ENCODE assay signal across 8 cellular contexts in the genomic region with DNA sequence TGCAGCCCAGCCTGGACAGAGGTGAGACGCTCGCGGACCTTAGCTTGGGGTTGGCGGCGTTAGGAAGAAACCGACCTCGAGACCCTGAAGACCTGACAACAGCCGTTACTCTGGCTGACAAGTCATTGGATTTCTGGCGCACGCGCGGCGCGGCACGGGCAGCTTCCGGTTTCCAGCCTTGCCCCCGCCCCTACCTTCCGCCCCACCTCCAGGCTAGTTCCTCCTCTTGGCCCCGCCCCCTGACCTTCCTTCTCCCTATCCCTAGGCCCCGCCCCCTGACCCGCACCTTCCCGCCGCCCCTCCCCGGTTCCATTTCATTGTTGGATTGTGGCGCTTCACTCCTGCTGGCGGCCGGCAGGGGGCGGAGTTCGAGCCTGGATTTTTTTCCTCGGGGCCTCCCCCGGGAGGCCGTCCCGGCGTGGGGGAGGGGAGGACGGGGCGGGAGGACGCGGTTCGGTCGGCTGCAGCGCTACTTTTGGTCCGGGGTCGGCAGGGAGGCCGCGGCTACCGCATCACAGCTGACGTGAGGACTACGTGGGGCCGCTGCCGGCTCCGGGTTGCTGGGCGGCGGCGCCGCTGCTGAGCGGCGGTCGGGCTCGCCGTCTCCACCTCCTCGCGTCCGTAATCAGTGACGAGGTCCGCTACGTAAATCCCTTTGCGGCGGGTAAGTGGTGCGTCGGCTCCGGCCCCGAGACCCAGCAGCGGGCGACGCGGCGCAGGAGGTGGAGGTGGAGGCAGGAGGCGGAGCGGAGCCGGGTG. TPM values are rescaled to one million over a fixed set of nuclear protein-coding genes. Genes with fewer than 3 reads are reported as not detected.
A peak's percentile ranks its signal among the peaks of the same experiment; 100 is the strongest.
DNase-seq lines count a peak whose midpoint lies in the region; ATAC-seq, FAIRE-seq and TF ChIP-seq lines count a peak whose summit lies in the region.

A gene (plus strand): TSS at position 317 of the 759 bp plus-strand sequence. CDS start 10,990 bp downstream, outside the sequence.

- no peaks in the 10 kb centered on the region for H3K36me3 ChIP-seq in bronchial epithelial cell (ENCODE audit: control insufficient read depth, insufficient read depth, low read length)

- no peaks in the 10 kb centered on the region for H3K27me3 ChIP-seq in bronchial epithelial cell (ENCODE audit: control insufficient read depth, insufficient read depth, low read length)

- DNase-seq in AG08396 (ENCODE audit: low spot score) (peak; percentile 97), NCI-H2227 (lab: John Stamatoyannopoulos, UW; ENCODE audit: unreplicated experiment) (peak; percentile 97), bronchial epithelial cell (ENCODE audit: low read depth) (peak; percentile 86), iPS-NIHi7 (ENCODE audit: extremely low spot score) (peak; percentile 98), smooth muscle cell of the brain vasculature (ENCODE audit: low read depth, low spot score) (peak; percentile 88)

- H3K4me3 ChIP-seq in WI38 (ENCODE audit: low read depth, low read length): peak within 1 kb of the TSS; percentile 70
- peak within 1 kb of the TSS; percentile 85 for H3K4me3 ChIP-seq in bronchial epithelial cell (ENCODE audit: low read depth, low read length)

- peak; percentile 69 for TF ChIP-seq CTCF in WI38 (IDR thresholded peaks at IDR 0.05; ENCODE audit: low read depth, low read length)
- peak; percentile 75 for TF ChIP-seq CTCF in bronchial epithelial cell (IDR thresholded peaks at IDR 0.05; ENCODE audit: insufficient read depth, low read length, severe bottlenecking)

- ATAC-seq in GM18907 (IDR thresholded peaks at IDR 0.05; ENCODE audit: unreplicated experiment): peak; percentile 86
- ATAC-seq in HG03159 (IDR thresholded peaks at IDR 0.05; ENCODE audit: unreplicated experiment): peak; percentile 80

- FAIRE-seq in bronchial epithelial cell (lab: Jason Lieb, UNC): no peak

RNA-seq across cellular contexts. Expression of the gene that starts here (rescaled TPM):
- 23.7 and 30.1 TPM in 2 replicates for total RNA-seq in bronchial epithelial cell

Comparison
In these comparisons a context has a peak if more than half of its experiments do, and no peak if none do; other contexts are left out.
1. Peak in every context shown above with its lines: DNase-seq, ATAC-seq and H3K4me3 ChIP-seq.